Comparison of ENCODE assay signal across 1 cellular context in genomic region chr11:118529584-118530175, GRCh38.
TF ChIP-seq lines count a peak whose summit lies in the region.

No MANE protein-coding gene starts in this region.

TF ChIP-seq in H1, 55 proteins besides CTCF, POLR2A, EP300 and RAD21:
- TF ChIP-seq POLR2AphosphoS5 (IDR thresholded peaks at IDR 0.05; ENCODE audit: low read depth, low read length) (0 out of 2 replicates have a peak, but pooled peaks have one; percentile 38), MAFK (IDR thresholded peaks at IDR 0.05; ENCODE audit: low read depth, low read length) (no peak)
